3 cellular contexts compared by ENCODE assay signal in the genomic region with DNA sequence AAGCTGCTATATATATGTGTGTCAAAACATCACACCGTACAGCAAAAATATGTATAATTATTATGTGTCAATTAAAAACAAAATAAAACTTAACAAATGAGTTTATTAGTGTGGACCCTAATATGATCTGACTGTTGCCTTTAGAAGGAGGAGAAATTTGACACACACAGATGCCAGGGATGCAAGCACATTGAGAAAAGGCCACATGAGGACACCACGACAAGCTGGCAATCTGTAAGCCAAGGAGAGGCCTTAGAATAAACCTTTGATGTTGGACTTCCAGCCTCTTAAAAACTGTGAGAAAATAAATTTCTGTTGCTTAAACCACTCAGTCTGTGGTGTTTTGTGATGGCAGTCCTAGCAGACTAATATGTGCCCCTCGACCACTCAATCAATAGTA.
"Had no signal": no experiment of that assay in that cellular context is flagged by ENCODE, and none has a peak within 500 bp of the region (broad histone marks: within the 10 kb centered on the region; RNA-seq: fewer than 3 reads in every experiment).

No MANE protein-coding gene starts in this region.

- ATAC-seq: GM12878 had no signal

- H3K4me3 ChIP-seq: GM12878 had no signal

- DNase-seq: GDM1, GF-D8 had no signal
